In the genomic region with DNA sequence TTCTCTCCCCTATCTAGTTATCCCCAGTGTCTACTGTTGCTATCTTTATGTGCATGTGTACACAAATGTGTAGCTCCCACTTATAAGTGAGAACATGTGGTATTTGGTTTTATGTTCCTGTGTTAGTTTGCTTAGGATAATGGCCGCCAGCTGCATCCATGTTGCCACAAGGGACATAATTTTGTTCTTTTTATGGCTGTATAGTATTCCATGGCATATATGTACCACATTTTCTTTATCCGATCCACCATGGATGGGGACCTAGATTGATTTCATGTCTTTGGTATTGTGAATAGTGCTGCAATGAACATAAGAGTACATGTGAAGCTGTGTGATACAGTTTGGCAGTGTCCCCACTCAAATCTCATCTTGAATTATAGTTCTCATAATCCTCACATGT, we compare ENCODE assay signal across 32 cellular contexts.
A peak's percentile ranks its signal among the peaks of the same experiment; 100 is the strongest.
DNase-seq lines count a peak whose midpoint lies in the region; ATAC-seq and TF ChIP-seq lines count a peak whose summit lies in the region.
"Had no signal": no experiment of that assay in that cellular context is flagged by ENCODE, and none has a peak within 500 bp of the region (broad histone marks: within the 10 kb centered on the region; RNA-seq: fewer than 3 reads in every experiment).

No MANE protein-coding gene starts in this region.

- TF ChIP-seq EP300 in SK-N-SH (IDR thresholded peaks at IDR 0.05; ENCODE audit: borderline replicate concordance in 1 of 2, low read depth in 1 of 2, low read length in 1 of 2), result no peak

- no peak for TF ChIP-seq RAD21 in SK-N-SH (IDR thresholded peaks at IDR 0.05; ENCODE audit: low read length)

- no peak overlapping the region for H3K27ac Mint-ChIP-seq in endodermal cell
- H3K27ac Mint-ChIP-seq in activated CD8-positive, alpha-beta memory T cell treated with anti-CD3 and anti-CD28 coated beads, Interleukin-2, amount 10 ng/mL, durations not matched to agents 7 days and 5 days, result no peak overlapping the region
- H3K27ac Mint-ChIP-seq: B cell; CD14-positive monocyte; CD4-positive, alpha-beta memory T cell; CD4-positive, alpha-beta T cell; CD4-positive, CD25-positive, alpha-beta regulatory T cell; CD8-positive, alpha-beta memory T cell; CD8-positive, alpha-beta T cell had no signal

- H3K4me3 Mint-ChIP-seq in endodermal cell, result no peak overlapping the region
- no peak overlapping the region for H3K4me3 Mint-ChIP-seq in activated CD8-positive, alpha-beta memory T cell treated with anti-CD3 and anti-CD28 coated beads, Interleukin-2, amount 10 ng/mL, durations not matched to agents 7 days and 5 days
- H3K4me3 Mint-ChIP-seq: B cell; CD14-positive monocyte; CD4-positive, alpha-beta memory T cell; CD4-positive, alpha-beta T cell; CD4-positive, CD25-positive, alpha-beta regulatory T cell; CD8-positive, alpha-beta memory T cell; CD8-positive, alpha-beta T cell had no signal

- H2AFZ ChIP-seq in SK-N-SH (ENCODE audit: low read depth), result no peak overlapping the region

- H3K27me3 Mint-ChIP-seq in endodermal cell (ENCODE audit: insufficient read depth), result peaks cover 4% of the 10 kb centered on the region
- H3K27me3 Mint-ChIP-seq in activated CD8-positive, alpha-beta memory T cell treated with anti-CD3 and anti-CD28 coated beads, Interleukin-2, amount 10 ng/mL, durations not matched to agents 7 days and 5 days, result no peaks in the 10 kb centered on the region
- H3K27me3 Mint-ChIP-seq: B cell; CD4-positive, alpha-beta memory T cell; CD4-positive, alpha-beta T cell; CD4-positive, CD25-positive, alpha-beta regulatory T cell had no signal

- POLR2A ChIA-PET in SK-N-SH (lab: Yijun Ruan, JAX), result no interaction called here
- POLR2A ChIA-PET in HEK293 (lab: Yijun Ruan, JAX), result no interaction called here

- H3F3A ChIP-seq in SK-N-SH (replicated peaks; ENCODE audit: insufficient read depth), result no peaks in the 10 kb centered on the region

- DNase-seq in SK-N-SH (no peak), endodermal cell (peak; percentile 3), DMS 273 treated with DMSO at 0.1 percent for 48 hours (lab: John Stamatoyannopoulos, UW) (no peak)
- DNase-seq in activated CD8-positive, alpha-beta memory T cell treated with anti-CD3 and anti-CD28 coated beads, Interleukin-2, amount 10 ng/mL, durations not matched to agents 7 days and 5 days, result no peak
- DNase-seq: 8988T; ACHN; AML-193; BE2C; C1 segment of cervical spinal cord; Caco-2; Calu3; CD4-positive, alpha-beta memory T cell; CD4-positive, alpha-beta T cell; CD4-positive, CD25-positive, alpha-beta regulatory T cell; CD8-positive, alpha-beta memory T cell; CD8-positive, alpha-beta T cell; COR-L47; DMS153; DMS53; DMS79; DMS79 treated with DMSO at 0.1 percent for 48 hours; DND-41; EL had no signal

- H3K9me2 ChIP-seq in SK-N-SH, result no peaks in the 10 kb centered on the region

- H3K36me3 Mint-ChIP-seq in endodermal cell (ENCODE audit: low read depth), result no peaks in the 10 kb centered on the region
- H3K36me3 Mint-ChIP-seq in activated CD8-positive, alpha-beta memory T cell treated with anti-CD3 and anti-CD28 coated beads, Interleukin-2, amount 10 ng/mL, durations not matched to agents 7 days and 5 days, result no peaks in the 10 kb centered on the region
- H3K36me3 Mint-ChIP-seq: CD14-positive monocyte; CD4-positive, alpha-beta memory T cell; CD4-positive, CD25-positive, alpha-beta regulatory T cell; CD8-positive, alpha-beta memory T cell; CD8-positive, alpha-beta T cell had no signal

- H3K4me1 ChIP-seq in SK-N-SH (ENCODE audit: control insufficient read depth in 1 of 2, insufficient read depth in 2 of 2, low read depth in 1 of 2, low read length in 1 of 2) (no peaks in the 10 kb centered on the region), HEK293 (ENCODE audit: control insufficient read depth, insufficient read depth, low read length) (no peaks in the 10 kb centered on the region), endodermal cell (ENCODE audit: control insufficient read depth, insufficient read depth, low read length) (no peaks in the 10 kb centered on the region)
- H3K4me1 ChIP-seq: A549; BE2C; BLaER1; BLaER1 treated with 17β-estradiol and CSF1 and Interleukin-3, amounts not matched to agents 10 nM and 100 nM; Caco-2 had no signal

- peaks cover 1% of the 10 kb centered on the region for H3K4me1 Mint-ChIP-seq in endodermal cell
- H3K4me1 Mint-ChIP-seq in activated CD8-positive, alpha-beta memory T cell treated with anti-CD3 and anti-CD28 coated beads, Interleukin-2, amount 10 ng/mL, durations not matched to agents 7 days and 5 days, result no peaks in the 10 kb centered on the region
- H3K4me1 Mint-ChIP-seq: B cell; CD14-positive monocyte; CD4-positive, alpha-beta memory T cell; CD4-positive, CD25-positive, alpha-beta regulatory T cell; CD8-positive, alpha-beta memory T cell had no signal

- TF ChIP-seq CTCF in SK-N-SH (IDR thresholded peaks at IDR 0.05) (no peak), HEK293 (tag by site-specific recombination; IDR thresholded peaks at IDR 0.05) (no peak), endodermal cell (conservative IDR thresholded peaks at IDR 0.05) (no peak)

- no peak overlapping the region for H3K4me2 ChIP-seq in SK-N-SH
- H3K4me2 ChIP-seq: A549; BLaER1; BLaER1 treated with 17β-estradiol and CSF1 and Interleukin-3, amounts not matched to agents 10 nM and 100 nM had no signal

- 60% methylated on average over 2 of the region's 2 CpGs for WGBS in SK-N-SH (ENCODE audit: low lambda C conversion rate)
- 83 to 100% methylated on average over 1 to 2 of the region's 2 CpGs for WGBS in endodermal cell (ENCODE audit: insufficient coverage in 1 of 2, insufficient read length in 1 of 2), 2 experiments

- H3K27me3 ChIP-seq in SK-N-SH (ENCODE audit: insufficient read depth) (no peaks in the 10 kb centered on the region), endodermal cell (ENCODE audit: control insufficient read depth, insufficient read depth, low read length, poor library complexity, severe bottlenecking) (peaks cover 16% of the 10 kb centered on the region)
- H3K27me3 ChIP-seq: BE2C; BLaER1; BLaER1 treated with 17β-estradiol and CSF1 and Interleukin-3, amounts not matched to agents 10 nM and 100 nM had no signal

- no peak for ATAC-seq in SK-N-SH treated with all-trans-retinoic acid at 6 μM for 48 hours
- ATAC-seq in activated CD8-positive, alpha-beta memory T cell treated with anti-CD3 and anti-CD28 coated beads, Interleukin-2, amount 10 ng/mL, durations not matched to agents 7 days and 5 days, result no peak
- ATAC-seq: A549; CD8-positive, alpha-beta T cell had no signal

- H3K9me3 ChIP-seq in SK-N-SH, result no peaks in the 10 kb centered on the region
- no peaks in the 10 kb centered on the region for H3K9me3 ChIP-seq in HEK293 (ENCODE audit: control insufficient read depth, insufficient read depth, low read depth, low read length)
- no peaks in the 10 kb centered on the region for H3K9me3 ChIP-seq in endodermal cell (ENCODE audit: control insufficient read depth, low read length)
- H3K9me3 ChIP-seq: BE2C, Caco-2 had no signal

- no peaks in the 10 kb centered on the region for H3K79me2 ChIP-seq in SK-N-SH (ENCODE audit: insufficient read depth)

- H3K4me3 ChIP-seq in SK-N-SH (ENCODE audit: low read depth in 2 of 2, low read length in 1 of 2), result no peak overlapping the region
- no peak overlapping the region for H3K4me3 ChIP-seq in HEK293 (ENCODE audit: low read depth, low read length)
- H3K4me3 ChIP-seq in endodermal cell (ENCODE audit: low read length), result no peak overlapping the region
- H3K4me3 ChIP-seq: A549; BLaER1; BLaER1 treated with 17β-estradiol and CSF1 and Interleukin-3, amounts not matched to agents 10 nM and 100 nM had no signal

- H4K20me1 ChIP-seq in SK-N-SH (ENCODE audit: insufficient read depth), result no peaks in the 10 kb centered on the region
- H4K20me1 ChIP-seq: BLaER1; BLaER1 treated with 17β-estradiol and CSF1 and Interleukin-3, amounts not matched to agents 10 nM and 100 nM had no signal

- H3K9ac ChIP-seq in SK-N-SH (no peak overlapping the region), endodermal cell (ENCODE audit: extremely low read depth, low read length, poor library complexity, severe bottlenecking) (no peak overlapping the region)
- H3K9ac ChIP-seq: BLaER1; BLaER1 treated with 17β-estradiol and CSF1 and Interleukin-3, amounts not matched to agents 10 nM and 100 nM had no signal

- H3K27ac ChIP-seq in SK-N-SH (ENCODE audit: low read depth in 2 of 2, low read length in 1 of 2) (no peak overlapping the region), HEK293 (ENCODE audit: extremely low read depth, low read depth, low read length) (no peak overlapping the region), endodermal cell (ENCODE audit: low read depth, low read length) (no peak overlapping the region)
- H3K27ac ChIP-seq: 22Rv1; A549; BLaER1; BLaER1 treated with 17β-estradiol and CSF1 and Interleukin-3, amounts not matched to agents 10 nM and 100 nM; C4-2B had no signal

- CTCF ChIA-PET in SK-N-SH (lab: Yijun Ruan, JAX) (interaction anchor here (1.7 kb wide), 1 partner anchor 514 kb away, joined by 3 read pairs; no protein-coding TSS in a partner anchor), HEK293 (lab: Yijun Ruan, JAX) (interaction anchor here (0.6 kb wide), 1 partner anchor 445 kb away, joined by 3 read pairs; no protein-coding TSS in a partner anchor)
- CTCF ChIA-PET in activated CD8-positive, alpha-beta memory T cell treated with anti-CD3 and anti-CD28 coated beads, Interleukin-2, amount 10 ng/mL, durations not matched to agents 7 days and 5 days (lab: Charles Lee), result no interaction called here

- no peaks in the 10 kb centered on the region for H3K36me3 ChIP-seq in SK-N-SH (replicated peaks in 1 of 2; ENCODE audit: control insufficient read depth in 1 of 2, insufficient read depth in 2 of 2, low read length in 1 of 2)
- no peaks in the 10 kb centered on the region for H3K36me3 ChIP-seq in HEK293 (ENCODE audit: control insufficient read depth in 2 of 2, insufficient read depth in 1 of 2, low read length in 2 of 2)
- no peaks in the 10 kb centered on the region for H3K36me3 ChIP-seq in endodermal cell (ENCODE audit: control insufficient read depth, insufficient read depth, low read length)
- H3K36me3 ChIP-seq: BE2C; BLaER1; BLaER1 treated with 17β-estradiol and CSF1 and Interleukin-3, amounts not matched to agents 10 nM and 100 nM had no signal

- H3K9me3 Mint-ChIP-seq in endodermal cell, result peaks cover 12% of the 10 kb centered on the region
- no peaks in the 10 kb centered on the region for H3K9me3 Mint-ChIP-seq in activated CD8-positive, alpha-beta memory T cell treated with anti-CD3 and anti-CD28 coated beads, Interleukin-2, amount 10 ng/mL, durations not matched to agents 7 days and 5 days (ENCODE audit: low read depth)

TF ChIP-seq in SK-N-SH treated with all-trans-retinoic acid at 6 μM for 48 hours, 23 proteins besides CTCF, POLR2A, EP300 and RAD21:
- TF ChIP-seq ZNF8 (CRISPR knock-in tag; IDR thresholded peaks at IDR 0.05), result peak; percentile 81
- no peak for TF ChIP-seq PPARA (CRISPR knock-in tag; IDR thresholded peaks at IDR 0.05; ENCODE audit: borderline replicate concordance)

TF ChIP-seq in SK-N-SH, 30 proteins besides CTCF, POLR2A, EP300 and RAD21 (continues in another document):
- TF ChIP-seq RFX5 (IDR thresholded peaks at IDR 0.05; ENCODE audit: low read length), result no peak

TF ChIP-seq in HEK293, 187 proteins besides CTCF, POLR2A, EP300 and RAD21 (continues in another document):
- TF ChIP-seq GLIS1 (tag by site-specific recombination; IDR thresholded peaks at IDR 0.05) (no peak), ZNF133 (tag by site-specific recombination; IDR thresholded peaks at IDR 0.05) (no peak)
